Comparison of ENCODE assay signal across 10 cellular contexts in the genomic region with DNA sequence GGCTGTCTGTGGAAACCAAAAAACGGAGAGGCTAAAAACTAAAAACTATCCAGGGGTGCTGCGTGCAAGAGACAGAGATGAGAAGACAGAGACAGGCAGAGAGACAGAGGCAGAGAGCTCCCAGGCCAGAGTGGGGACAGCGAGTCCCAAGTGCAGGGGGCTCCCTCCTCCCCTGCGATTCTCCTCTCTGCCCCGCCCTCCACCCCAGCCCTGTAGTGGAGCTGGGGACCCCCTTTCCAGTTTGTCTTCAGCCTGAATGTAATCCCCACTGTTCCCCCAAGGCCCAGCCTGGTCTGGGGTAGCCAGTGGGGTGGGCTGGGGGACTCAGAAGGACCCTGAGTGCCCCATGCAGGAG. TPM values are rescaled to one million over a fixed set of nuclear protein-coding genes. Genes with fewer than 3 reads are reported as not detected.
DNase-seq lines count a peak whose midpoint lies in the region; ATAC-seq and TF ChIP-seq lines count a peak whose summit lies in the region.
"Had no signal": no experiment of that assay in that cellular context is flagged by ENCODE, and none has a peak within 500 bp of the region (broad histone marks: within the 10 kb centered on the region; RNA-seq: fewer than 3 reads in every experiment).

No MANE protein-coding gene starts in this region.

- WGBS in aorta, 2 donors: 9 to 20% methylated on average over 5 of the region's 5 CpGs

- H3K9me3 Mint-ChIP-seq in stimulated activated naive CD8-positive, alpha-beta T cell treated with anti-CD3 and anti-CD28 coated beads, Interleukin-15, Interleukin-2, amounts not matched to agents 100 ng/mL and 50 ng/mL, for 24 hours: no peaks in the 10 kb centered on the region
- H3K9me3 Mint-ChIP-seq in naive B cell: no peaks in the 10 kb centered on the region
- H3K9me3 Mint-ChIP-seq: activated naive CD4-positive, alpha-beta T cell treated with anti-CD3 and anti-CD28 coated beads, Interleukin-2, amount 50 U/mL, for 72 hours had no signal

- H3K36me3 Mint-ChIP-seq in stimulated activated naive CD8-positive, alpha-beta T cell treated with anti-CD3 and anti-CD28 coated beads, Interleukin-15, Interleukin-2, amounts not matched to agents 100 ng/mL and 50 ng/mL, for 24 hours (ENCODE audit: low read depth): no peaks in the 10 kb centered on the region
- H3K36me3 Mint-ChIP-seq in naive B cell: no peaks in the 10 kb centered on the region
- H3K36me3 Mint-ChIP-seq: activated naive CD4-positive, alpha-beta T cell treated with anti-CD3 and anti-CD28 coated beads, Interleukin-2, amount 50 U/mL, for 72 hours had no signal

- H3K27me3 Mint-ChIP-seq in stimulated activated naive CD8-positive, alpha-beta T cell treated with anti-CD3 and anti-CD28 coated beads, Interleukin-15, Interleukin-2, amounts not matched to agents 100 ng/mL and 50 ng/mL, for 24 hours: no peaks in the 10 kb centered on the region
- peaks cover 0 to 30% (median 28%) of the 10 kb centered on the region in 3 donors for H3K27me3 Mint-ChIP-seq in naive B cell

- H3K27me3 ChIP-seq in aorta (ENCODE audit: control insufficient read depth in 1 of 2, insufficient read depth in 2 of 2, low read length in 1 of 2): no peaks in the 10 kb centered on the region

- peaks cover 48% of the 10 kb centered on the region for H3K4me1 Mint-ChIP-seq in stimulated activated naive CD8-positive, alpha-beta T cell treated with anti-CD3 and anti-CD28 coated beads, Interleukin-15, Interleukin-2, amounts not matched to agents 100 ng/mL and 50 ng/mL, for 24 hours (ENCODE audit: low read depth)
- peaks cover 49 to 58% (median 57%) of the 10 kb centered on the region in 3 donors for H3K4me1 Mint-ChIP-seq in naive B cell

- H3K4me1 ChIP-seq in aorta (ENCODE audit: control insufficient read depth in 1 of 2, insufficient read depth in 2 of 2, low read length in 2 of 2): no peaks in the 10 kb centered on the region

- H3K4me3 ChIP-seq in cardiac fibroblast (replicated peaks in 1 of 2; ENCODE audit: low read depth in 2 of 2, low read length in 2 of 2) (peak overlapping the region; percentile 80 to 87), aorta (ENCODE audit: low read length in 2 of 2) (peak overlapping the region in 1 of 2 donors; percentile 96)

- intact Hi-C loops in aorta (cut with DNase I): loop anchor here in 1 of 2 donors (5.0 kb wide), 1 partner anchor 34 kb away; no protein-coding TSS in a partner anchor

- no peak for DNase-seq in stimulated activated naive CD8-positive, alpha-beta T cell treated with anti-CD3 and anti-CD28 coated beads, Interleukin-15, Interleukin-2, amounts not matched to agents 100 U/mL and 50 U/mL, for 24 hours
- DNase-seq in cardiac fibroblast (ENCODE audit: low read depth in 2 of 2) (no peak), naive B cell (no peak), aorta (no peak), NCI-H2227 treated with DMSO at 0.1 percent for 48 hours (lab: John Stamatoyannopoulos, UW) (no peak)
- no peak for DNase-seq in activated CD4-positive, alpha-beta T cell treated with anti-CD3 and anti-CD28 coated beads, Interleukin-2, amount 50 U/mL, for 1 hour
- DNase-seq: midbrain had no signal

- H3K4me3 Mint-ChIP-seq in stimulated activated naive CD8-positive, alpha-beta T cell treated with anti-CD3 and anti-CD28 coated beads, Interleukin-15, Interleukin-2, amounts not matched to agents 100 ng/mL and 50 ng/mL, for 24 hours: peak overlapping the region; percentile 76
- peak overlapping the region in 6 of 8 donors; percentile 55 to 88 (median 82) for H3K4me3 Mint-ChIP-seq in naive B cell

- no peak for TF ChIP-seq CTCF in cardiac fibroblast (IDR thresholded peaks at IDR 0.05; ENCODE audit: low read depth, low read length)

- ATAC-seq in stimulated activated naive CD8-positive, alpha-beta T cell treated with anti-CD3 and anti-CD28 coated beads, Interleukin-15, Interleukin-2, amounts not matched to agents 100 U/mL and 50 U/mL, for 24 hours: no peak
- ATAC-seq in naive B cell (ENCODE audit: low read depth in 2 of 2) (no peak), aorta (ENCODE audit: low FRiP score) (no peak), HG02642 (IDR thresholded peaks at IDR 0.05; ENCODE audit: poor library complexity, unreplicated experiment) (no peak)

- no peak overlapping the region for H3K27ac Mint-ChIP-seq in stimulated activated naive CD8-positive, alpha-beta T cell treated with anti-CD3 and anti-CD28 coated beads, Interleukin-15, Interleukin-2, amounts not matched to agents 100 ng/mL and 50 ng/mL, for 24 hours
- H3K27ac Mint-ChIP-seq in naive B cell: peak overlapping the region in 1 of 6 donors; percentile 0

- H3K9me3 ChIP-seq in aorta (ENCODE audit: control insufficient read depth, low read length): no peaks in the 10 kb centered on the region

- H3K36me3 ChIP-seq in aorta (ENCODE audit: control insufficient read depth in 1 of 2, insufficient read depth in 2 of 2, low read length in 1 of 2): no peaks in the 10 kb centered on the region

- H3K27ac ChIP-seq in aorta (ENCODE audit: low read depth in 1 of 2, low read length in 2 of 2): peak overlapping the region; percentile 46 to 81

RNA-seq across cellular contexts. Expression of a gene that starts 2.0 kb away (rescaled TPM):
- polyA plus RNA-seq in naive B cell (ENCODE audit: low read depth in 6 of 6) (10 to 100 TPM in 1 of 6 donors, 1 to 10 TPM in 4, not detected in 1; 3.4 to 11.4 (median 5.3) TPM), aorta (10 to 100 TPM; 37.5 to 37.7 TPM)
- total RNA-seq in aorta: 100 to 1,000 TPM; 175 to 188 TPM
